ENCODE assay signal across 9 cellular contexts in genomic region chr2:15702452-15702851, GRCh38.
"Had no signal": no experiment of that assay in that cellular context is flagged by ENCODE, and none has a peak within 500 bp of the region (broad histone marks: within the 10 kb centered on the region; RNA-seq: fewer than 3 reads in every experiment).

No MANE protein-coding gene starts in this region.

- DNase-seq: GOT3, H7, HFFc6, IMR-90, KG1 had no signal

- H3K4me1 ChIP-seq: HAP-1 had no signal

- H3K27ac ChIP-seq: HL-60 had no signal

- H3K36me3 ChIP-seq: HAP-1 had no signal

- ATAC-seq: HCT116, K562 had no signal

- H3K4me3 ChIP-seq: HAP-1, K562 had no signal

- H3K9me3 ChIP-seq: HAP-1 had no signal
